Comparison of ENCODE assay signal across 8 cellular contexts in the genomic region with DNA sequence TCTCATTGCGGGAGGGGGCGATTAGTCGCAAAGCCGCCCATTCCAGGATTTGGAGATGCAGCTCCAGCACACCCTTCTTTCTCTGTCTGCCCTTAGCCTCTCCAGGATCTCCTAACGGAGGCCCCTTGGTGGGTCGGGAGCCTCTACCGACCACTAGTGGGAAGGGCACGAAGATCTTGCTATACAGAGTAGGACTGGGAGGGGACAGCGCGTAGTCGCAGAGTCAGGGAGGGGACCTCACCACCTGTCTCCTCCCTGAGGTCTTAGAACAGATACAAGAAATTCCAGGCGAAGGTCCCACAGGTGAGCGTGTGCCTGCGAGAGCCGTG. TPM values are rescaled to one million over a fixed set of nuclear protein-coding genes. Genes with fewer than 3 reads are reported as not detected.
DNase-seq lines count a peak whose midpoint lies in the region; ATAC-seq and TF ChIP-seq lines count a peak whose summit lies in the region.

No MANE protein-coding gene starts in this region.

- POLR2A ChIA-PET in AG04450 (lab: Yijun Ruan, JAX), result no interaction called here

- CTCF ChIA-PET in AG04450 (lab: Charles Lee), result interaction anchor here (0.6 to 1.8 kb wide), 3 partner anchors 14 to 24 kb away, joined by 3 to 11 read pairs (median 5); no protein-coding TSS in a partner anchor

- no peak overlapping the region for H3K27ac ChIP-seq in AG04450 (ENCODE audit: low read depth, low read length)

- H3K9me3 ChIP-seq in AG04450 (ENCODE audit: control insufficient read depth, insufficient read depth, low read length), result no peaks in the 10 kb centered on the region
- no peaks in the 10 kb centered on the region for H3K9me3 ChIP-seq in iPS-15b (ENCODE audit: control insufficient read depth, insufficient read depth, low read length)

- H3K9me3 Mint-ChIP-seq in HFFc6, result no peaks in the 10 kb centered on the region
- H3K9me3 Mint-ChIP-seq in activated naive CD4-positive, alpha-beta T cell treated with anti-CD3 and anti-CD28 coated beads, Interleukin-2, amount 50 U/mL, for 24 hours, result no peaks in the 10 kb centered on the region
- H3K9me3 Mint-ChIP-seq in stimulated activated memory B cell treated with anti-CD40 and anti-IgM and Interleukin-4, amounts not matched to agents 10 μg/mL and 1 μg/mL and 100 μg/mL, for 72 hours, result no peaks in the 10 kb centered on the region

- H3K4me3 ChIP-seq in AG04450 (ENCODE audit: low read depth, low read length), result no peak overlapping the region
- peak overlapping the region; percentile 68 for H3K4me3 ChIP-seq in iPS-15b (ENCODE audit: low read depth, low read length)

- H3K27me3 ChIP-seq in AG04450 (ENCODE audit: control insufficient read depth, insufficient read depth, low read length), result peaks cover 67% of the 10 kb centered on the region
- peaks cover 27% of the 10 kb centered on the region for H3K27me3 ChIP-seq in iPS-15b (ENCODE audit: control insufficient read depth, insufficient read depth, low read length)

- H3K9ac ChIP-seq in iPS-15b (ENCODE audit: low read depth, low read length), result no peak overlapping the region

- ATAC-seq in stimulated activated memory B cell treated with anti-CD40 and anti-IgM and Interleukin-4, amounts not matched to agents 10 μg/mL and 1 μg/mL and 100 μg/mL, for 72 hours, result peak; percentile 14
- no peak for ATAC-seq in HG03108 (IDR thresholded peaks at IDR 0.05; ENCODE audit: unreplicated experiment)
- ATAC-seq in HG03175 (IDR thresholded peaks at IDR 0.05; ENCODE audit: unreplicated experiment), result no peak

- TF ChIP-seq CTCF in AG04450 (IDR thresholded peaks at IDR 0.05; ENCODE audit: low read depth, low read length) (peak; percentile 45), HFFc6 (IDR thresholded peaks at IDR 0.05) (peak; percentile 18; the same call in 1 of the 2 replicates)

- H3K4me1 Mint-ChIP-seq in HFFc6 (ENCODE audit: low read depth), result no peaks in the 10 kb centered on the region
- peaks cover 10% of the 10 kb centered on the region for H3K4me1 Mint-ChIP-seq in activated naive CD4-positive, alpha-beta T cell treated with anti-CD3 and anti-CD28 coated beads, Interleukin-2, amount 50 U/mL, for 24 hours
- peaks cover 7% of the 10 kb centered on the region for H3K4me1 Mint-ChIP-seq in stimulated activated memory B cell treated with anti-CD40 and anti-IgM and Interleukin-4, amounts not matched to agents 10 μg/mL and 1 μg/mL and 100 μg/mL, for 72 hours

- DNase-seq in AG04450 (ENCODE audit: low read depth, low spot score) (no peak), HFFc6 (no peak), OCI-M1 (lab: John Stamatoyannopoulos, UW) (no peak)

- H3K36me3 ChIP-seq in iPS-15b (ENCODE audit: control insufficient read depth, insufficient read depth, low read length), result no peaks in the 10 kb centered on the region

- H3K4me3 Mint-ChIP-seq in HFFc6, result no peak overlapping the region
- H3K4me3 Mint-ChIP-seq in activated naive CD4-positive, alpha-beta T cell treated with anti-CD3 and anti-CD28 coated beads, Interleukin-2, amount 50 U/mL, for 24 hours, result peak overlapping the region; percentile 86
- H3K4me3 Mint-ChIP-seq in stimulated activated memory B cell treated with anti-CD40 and anti-IgM and Interleukin-4, amounts not matched to agents 10 μg/mL and 1 μg/mL and 100 μg/mL, for 72 hours, result peak overlapping the region; percentile 63

- no peak overlapping the region for H3K27ac Mint-ChIP-seq in HFFc6
- H3K27ac Mint-ChIP-seq in activated naive CD4-positive, alpha-beta T cell treated with anti-CD3 and anti-CD28 coated beads, Interleukin-2, amount 50 U/mL, for 24 hours, result no peak overlapping the region
- no peak overlapping the region for H3K27ac Mint-ChIP-seq in stimulated activated memory B cell treated with anti-CD40 and anti-IgM and Interleukin-4, amounts not matched to agents 10 μg/mL and 1 μg/mL and 100 μg/mL, for 72 hours

- H3K27me3 Mint-ChIP-seq in HFFc6 (ENCODE audit: insufficient read depth), result peaks cover 53% of the 10 kb centered on the region
- peaks cover 18% of the 10 kb centered on the region for H3K27me3 Mint-ChIP-seq in activated naive CD4-positive, alpha-beta T cell treated with anti-CD3 and anti-CD28 coated beads, Interleukin-2, amount 50 U/mL, for 24 hours
- H3K27me3 Mint-ChIP-seq in stimulated activated memory B cell treated with anti-CD40 and anti-IgM and Interleukin-4, amounts not matched to agents 10 μg/mL and 1 μg/mL and 100 μg/mL, for 72 hours, result peaks cover 69% of the 10 kb centered on the region

- no peaks in the 10 kb centered on the region for H3K36me3 Mint-ChIP-seq in HFFc6 (ENCODE audit: low read depth)
- no peaks in the 10 kb centered on the region for H3K36me3 Mint-ChIP-seq in activated naive CD4-positive, alpha-beta T cell treated with anti-CD3 and anti-CD28 coated beads, Interleukin-2, amount 50 U/mL, for 24 hours
- no peaks in the 10 kb centered on the region for H3K36me3 Mint-ChIP-seq in stimulated activated memory B cell treated with anti-CD40 and anti-IgM and Interleukin-4, amounts not matched to agents 10 μg/mL and 1 μg/mL and 100 μg/mL, for 72 hours

- H3K4me1 ChIP-seq in iPS-15b (ENCODE audit: control insufficient read depth, insufficient read depth, low read length), result peaks cover 4% of the 10 kb centered on the region

RNA-seq across cellular contexts. Expression of a gene that starts 0.6 kb away (rescaled TPM):
- polyA plus RNA-seq in AG04450 (2011; rRNA removed), result 0.04 TPM in 1 of 2 replicates, not detected in the other
- polyA minus RNA-seq in AG04450 (2011; rRNA and poly(A)+ RNA removed), result not detected in 2 replicates
- total RNA-seq in HFFc6 (2021; fragmentation: NEBNext Ultra II Directional; extraction: Animal tissue kit (Norgen Biotek cat#: 25700)), result not detected

RNA-seq across cellular contexts. Expression of a gene that starts 23.4 kb away (rescaled TPM):
- not detected in 2 replicates for polyA plus RNA-seq in AG04450 (2011; rRNA removed)
- not detected in 2 replicates for polyA minus RNA-seq in AG04450 (2011; rRNA and poly(A)+ RNA removed)
- total RNA-seq in HFFc6 (2021; fragmentation: NEBNext Ultra II Directional; extraction: Animal tissue kit (Norgen Biotek cat#: 25700)), result not detected

RNA-seq across cellular contexts. Expression of a gene that starts 28.6 kb away (rescaled TPM):
- 12.5 and 14.7 TPM in 2 replicates for polyA plus RNA-seq in AG04450 (2011; rRNA removed)
- polyA minus RNA-seq in AG04450 (2011; rRNA and poly(A)+ RNA removed), result 23.2 and 30.1 TPM in 2 replicates
- 10 to 100 TPM; 65.9 to 80.8 (median 71.8) TPM for total RNA-seq in HFFc6 (2021; fragmentation: NEBNext Ultra II Directional; extraction: Animal tissue kit (Norgen Biotek cat#: 25700))

RNA-seq across cellular contexts. Expression of a gene that starts 57.7 kb away (rescaled TPM):
- polyA plus RNA-seq in AG04450 (2011; rRNA removed), result not detected in 2 replicates
- polyA minus RNA-seq in AG04450 (2011; rRNA and poly(A)+ RNA removed), result not detected in 2 replicates
- not detected for total RNA-seq in HFFc6 (2021; fragmentation: NEBNext Ultra II Directional; extraction: Animal tissue kit (Norgen Biotek cat#: 25700))
